Comparison of ENCODE assay signal across 19 cellular contexts in genomic region chr5:178577944-178578343, GRCh38. TPM values are rescaled to one million over a fixed set of nuclear protein-coding genes. Genes with fewer than 3 reads are reported as not detected.
DNase-seq lines count a peak whose midpoint lies in the region; ATAC-seq and TF ChIP-seq lines count a peak whose summit lies in the region.
"Had no signal": no experiment of that assay in that cellular context is flagged by ENCODE, and none has a peak within 500 bp of the region (broad histone marks: within the 10 kb centered on the region; RNA-seq: fewer than 3 reads in every experiment).

No MANE protein-coding gene starts in this region.

- CTCF ChIA-PET in HEK293 (lab: Yijun Ruan, JAX) = no interaction called here
- CTCF ChIA-PET in WTC11 (lab: Charles Lee) = interaction anchor here (1.1 to 1.8 kb wide), 4 partner anchors 12 to 294 kb away, joined by 3 to 11 read pairs (median 6); partner anchors contain the start of gene COL23A1

- TF ChIP-seq CTCF in HEK293 (tag by site-specific recombination; IDR thresholded peaks at IDR 0.05) = no peak
- no peak for TF ChIP-seq CTCF in WTC11 (IDR thresholded peaks at IDR 0.05)
- no peak for TF ChIP-seq CTCF in mesothelial cell of epicardium (IDR thresholded peaks at IDR 0.05; ENCODE audit: unreplicated experiment)
- no peak for TF ChIP-seq CTCF in type B pancreatic cell (conservative IDR thresholded peaks at IDR 0.05)

- in situ Hi-C loops in KBM-7 (cut with MboI; ENCODE audit: low pct_unique_long_range_greater_than_20kb, low sequenced_read_pairs) = loop anchor here (25.0 kb wide), 1 partner anchor 291 kb away; no protein-coding TSS in a partner anchor

- no peak overlapping the region for H3K27ac ChIP-seq in HEK293 (ENCODE audit: extremely low read depth, low read depth, low read length)
- H3K27ac ChIP-seq: A549, SJCRH30 had no signal

- no peaks in the 10 kb centered on the region for H3K9me3 ChIP-seq in HEK293 (ENCODE audit: control insufficient read depth, insufficient read depth, low read depth, low read length)
- H3K9me3 ChIP-seq: Caco-2, HAP-1, SJCRH30 had no signal

- H3K4me1 Mint-ChIP-seq in WTC11 (peaks cover 23% of the 10 kb centered on the region), mesothelial cell of epicardium (peaks cover 6% of the 10 kb centered on the region), type B pancreatic cell (ENCODE audit: unreplicated experiment) (peaks cover 15% of the 10 kb centered on the region)

- H3K27ac Mint-ChIP-seq in WTC11 (no peak overlapping the region), mesothelial cell of epicardium (no peak overlapping the region), type B pancreatic cell (no peak overlapping the region)
- H3K27ac Mint-ChIP-seq: CD4-positive, alpha-beta T cell had no signal

- POLR2A ChIA-PET in HEK293 (lab: Yijun Ruan, JAX) = no interaction called here
- POLR2A ChIA-PET in WTC11 (lab: Charles Lee) = no interaction called here

- DNase-seq in WTC11 (ENCODE audit: low spot score) (no peak), mesothelial cell of epicardium (ENCODE audit: low spot score in 2 of 2, unreplicated experiment in 2 of 2) (no peak), type B pancreatic cell (ENCODE audit: extremely low spot score, unreplicated experiment) (peak; percentile 29), KBM-7 (no peak), kidney tubule cell (ENCODE audit: low spot score) (no peak), activated gamma-delta T cell treated with Interleukin-2 at 50 U/mL for 16 hours (no peak)
- DNase-seq: Caco-2; CD4-positive, alpha-beta T cell; GDM1; KG1; NCI-H1417; NCI-H187; NCI-H2107; NCI-H345; NCI-H524 treated with DMSO at 0.1 percent for 48 hours; SJCRH30 had no signal

- H3K4me1 ChIP-seq in HEK293 (ENCODE audit: control insufficient read depth, insufficient read depth, low read length) = no peaks in the 10 kb centered on the region
- H3K4me1 ChIP-seq: A549, Caco-2, HAP-1, SJCRH30 had no signal

- H3K36me3 Mint-ChIP-seq in WTC11 (peaks cover 5% of the 10 kb centered on the region), mesothelial cell of epicardium (peaks cover under 1% of the 10 kb centered on the region), type B pancreatic cell (peaks cover 5% of the 10 kb centered on the region)

- H3K4me3 Mint-ChIP-seq in WTC11 (no peak overlapping the region), mesothelial cell of epicardium (peak overlapping the region; percentile 11), type B pancreatic cell (peak overlapping the region; percentile 21)
- H3K4me3 Mint-ChIP-seq: CD4-positive, alpha-beta T cell had no signal

- H3K36me3 ChIP-seq in HEK293 (ENCODE audit: control insufficient read depth in 2 of 2, insufficient read depth in 1 of 2, low read length in 2 of 2) = no peaks in the 10 kb centered on the region
- H3K36me3 ChIP-seq: HAP-1, SJCRH30 had no signal

- no peak overlapping the region for H3K4me3 ChIP-seq in HEK293 (ENCODE audit: low read depth, low read length)
- H3K4me3 ChIP-seq: A549, HAP-1, SJCRH30 had no signal

- no peak for ATAC-seq in WTC11
- ATAC-seq: A549 had no signal

- H3K27me3 Mint-ChIP-seq in WTC11 (ENCODE audit: low read depth) (peaks cover 21% of the 10 kb centered on the region), mesothelial cell of epicardium (ENCODE audit: low read depth) (peaks cover 67% of the 10 kb centered on the region), type B pancreatic cell (peaks cover 44% of the 10 kb centered on the region)

- H3K9me3 Mint-ChIP-seq in WTC11 (peaks cover 2% of the 10 kb centered on the region), mesothelial cell of epicardium (peaks cover 1% of the 10 kb centered on the region), type B pancreatic cell (peaks cover 2% of the 10 kb centered on the region)
- H3K9me3 Mint-ChIP-seq: CD4-positive, alpha-beta T cell had no signal

TF ChIP-seq in HEK293, 187 proteins besides CTCF, POLR2A, EP300 and RAD21:
- TF ChIP-seq ZNF433 (tag by site-specific recombination; IDR thresholded peaks at IDR 0.05; ENCODE audit: low read depth) (no peak), ZSCAN4 (tag by site-specific recombination; IDR thresholded peaks at IDR 0.05) (peak; percentile 92)

TF ChIP-seq in WTC11, 78 proteins besides CTCF, POLR2A, EP300 and RAD21:
- TF ChIP-seq KAT7 (CRISPR knock-in tag; IDR thresholded peaks at IDR 0.05; ENCODE audit: borderline replicate concordance) (no peak), FOXP4 (CRISPR knock-in tag; IDR thresholded peaks at IDR 0.05) (0 out of 2 replicates have a peak, but pooled peaks have one; percentile 61)
TF ChIP-seq in WTC11: peak in this region for 1.

RNA-seq across cellular contexts. Expression of gene COL23A1, which starts 12.2 kb away (rescaled TPM):
- total RNA-seq in WTC11 (2021) (15.0 to 19.8 TPM (median 18.7 TPM) in 3 replicates), mesothelial cell of epicardium (12.3 to 13.7 TPM (median 13.6 TPM) in 3 replicates), type B pancreatic cell (ENCODE audit: low replicate concordance) (1.5 and 15.5 TPM in 2 replicates)
- total RNA-seq: CD4-positive, alpha-beta T cell; SJCRH30 had no signal

RNA-seq across cellular contexts. Expression of gene CLK4, which starts 48.9 kb away (rescaled TPM):
- 11.1 to 16.0 TPM (median 12.7 TPM) in 3 replicates for total RNA-seq in WTC11 (2021)
- 42.1 to 43.5 TPM (median 42.9 TPM) in 3 replicates for total RNA-seq in mesothelial cell of epicardium
- total RNA-seq in type B pancreatic cell (ENCODE audit: low replicate concordance) = 21.4 and 42.6 TPM in 2 replicates
